Comparison of ENCODE assay signal across 28 cellular contexts in genomic region chr5:155114655-155115054, GRCh38.
"Had no signal": no experiment of that assay in that cellular context is flagged by ENCODE, and none has a peak within 500 bp of the region (broad histone marks: within the 10 kb centered on the region; RNA-seq: fewer than 3 reads in every experiment).

No MANE protein-coding gene starts in this region.

- H3K9me3 ChIP-seq: psoas muscle, right lobe of liver, sigmoid colon, suprapubic skin, testis, tibial artery, transverse colon, vagina had no signal

- H3K9me3 Mint-ChIP-seq: natural killer cell treated with Interleukin-12 subunit alpha and Interleukin-12 subunit beta and Interleukin-15 and Interleukin-18, amount 100 ng/mL, for 72 hours; neural crest cell; stimulated activated effector memory CD8-positive, alpha-beta T cell treated with anti-CD3 and anti-CD28 coated beads, Interleukin-12 subunit alpha, Interleukin-12 subunit beta, amount 100 ng/mL, for 72 hours; stimulated activated naive CD8-positive, alpha-beta T cell treated with anti-CD3 and anti-CD28 coated beads, Interleukin-15, amount 100 ng/mL, for 72 hours; type B pancreatic cell had no signal

- H3K36me3 Mint-ChIP-seq: naive B cell; naive thymus-derived CD8-positive, alpha-beta T cell; natural killer cell treated with Interleukin-12 subunit alpha and Interleukin-12 subunit beta and Interleukin-15 and Interleukin-18, amount 100 ng/mL, for 72 hours; stimulated activated effector memory CD8-positive, alpha-beta T cell treated with anti-CD3 and anti-CD28 coated beads, Interleukin-12 subunit alpha, Interleukin-12 subunit beta, amount 100 ng/mL, for 72 hours; type B pancreatic cell had no signal

- H3K27me3 Mint-ChIP-seq: natural killer cell treated with Interleukin-12 subunit alpha and Interleukin-12 subunit beta and Interleukin-15 and Interleukin-18, amount 100 ng/mL, for 72 hours; progenitor cell of endocrine pancreas; stimulated activated naive CD8-positive, alpha-beta T cell treated with anti-CD3 and anti-CD28 coated beads, Interleukin-15, amount 100 ng/mL, for 72 hours; type B pancreatic cell had no signal

- H3K9ac ChIP-seq: parathyroid adenoma had no signal

- H3K27ac ChIP-seq: parathyroid adenoma, psoas muscle, right lobe of liver, sigmoid colon, suprapubic skin, testis, tibial artery, transverse colon, vagina had no signal

- H3K36me3 ChIP-seq: right lobe of liver, sigmoid colon, suprapubic skin, tibial artery, transverse colon, vagina had no signal

- H3K4me3 ChIP-seq: psoas muscle, right lobe of liver, sigmoid colon, suprapubic skin, tibial artery, transverse colon, vagina had no signal

- H3K27me3 ChIP-seq: right lobe of liver, sigmoid colon, suprapubic skin, testis, tibial artery, transverse colon, vagina had no signal

- H2AFZ ChIP-seq: parathyroid adenoma had no signal

- H3K4me1 Mint-ChIP-seq: naive B cell; nephron progenitor cell; neural crest cell; stimulated activated effector memory CD8-positive, alpha-beta T cell treated with anti-CD3 and anti-CD28 coated beads, Interleukin-12 subunit alpha, Interleukin-12 subunit beta, amount 100 ng/mL, for 72 hours; stimulated activated naive CD8-positive, alpha-beta T cell treated with anti-CD3 and anti-CD28 coated beads, Interleukin-15, amount 100 ng/mL, for 72 hours had no signal

- ATAC-seq: naive thymus-derived CD8-positive, alpha-beta T cell; psoas muscle; right cardiac atrium; stimulated activated effector memory CD8-positive, alpha-beta T cell treated with anti-CD3 and anti-CD28 coated beads, Interleukin-12 subunit alpha, Interleukin-12 subunit beta, amount 100 ng/mL, for 72 hours; stimulated activated naive CD8-positive, alpha-beta T cell treated with anti-CD3 and anti-CD28 coated beads, Interleukin-15, amount 100 ng/mL, for 72 hours; stimulated activated naive CD8-positive, alpha-beta T cell treated with anti-CD3 and anti-CD28 coated beads, Interleukin-15, Interleukin-2, amounts not matched to agents 100 U/mL and 50 U/mL, for 24 hours had no signal

- H3K27ac Mint-ChIP-seq: naive B cell; naive thymus-derived CD8-positive, alpha-beta T cell; natural killer cell treated with Interleukin-12 subunit alpha and Interleukin-12 subunit beta and Interleukin-15 and Interleukin-18, amount 100 ng/mL, for 72 hours; nephron progenitor cell; progenitor cell of endocrine pancreas; stimulated activated effector memory CD8-positive, alpha-beta T cell treated with anti-CD3 and anti-CD28 coated beads, Interleukin-12 subunit alpha, Interleukin-12 subunit beta, amount 100 ng/mL, for 72 hours; stimulated activated naive CD8-positive, alpha-beta T cell treated with anti-CD3 and anti-CD28 coated beads, Interleukin-15, amount 100 ng/mL, for 72 hours; type B pancreatic cell had no signal

- H3K4me1 ChIP-seq: parathyroid adenoma, psoas muscle, right lobe of liver, sigmoid colon, suprapubic skin, testis, tibial artery, transverse colon, vagina had no signal

- H3K4me3 Mint-ChIP-seq: naive B cell; naive thymus-derived CD8-positive, alpha-beta T cell; natural killer cell treated with Interleukin-12 subunit alpha and Interleukin-12 subunit beta and Interleukin-15 and Interleukin-18, amount 100 ng/mL, for 72 hours; nephron progenitor cell; neural crest cell; stimulated activated effector memory CD8-positive, alpha-beta T cell treated with anti-CD3 and anti-CD28 coated beads, Interleukin-12 subunit alpha, Interleukin-12 subunit beta, amount 100 ng/mL, for 72 hours; stimulated activated naive CD8-positive, alpha-beta T cell treated with anti-CD3 and anti-CD28 coated beads, Interleukin-15, amount 100 ng/mL, for 72 hours; type B pancreatic cell had no signal

- DNase-seq: naive B cell; naive thymus-derived CD8-positive, alpha-beta T cell; nephron progenitor cell; occipital lobe; psoas muscle; right cardiac atrium; right lobe of liver; sigmoid colon; small intestine; stimulated activated CD4-positive, alpha-beta T cell treated with anti-CD3 and anti-CD28 coated beads, Interleukin-15, amount 100 ng/mL, for 24 hours; stimulated activated CD4-positive, alpha-beta T cell treated with anti-CD3 and anti-CD28 coated beads, Interleukin-2, amount 100 ng/mL, for 24 hours; stimulated activated CD4-positive, alpha-beta T cell treated with anti-CD3 and anti-CD28 coated beads, Interleukin-2, amount 100 ng/mL, for 48 hours; stimulated activated CD4-positive, alpha-beta T cell treated with anti-CD3 and anti-CD28 coated beads, Interleukin-4, amount 100 ng/mL, for 24 hours; stimulated activated naive CD4-positive, alpha-beta T cell; stimulated activated naive CD8-positive, alpha-beta T cell treated with anti-CD3 and anti-CD28 coated beads, Interleukin-15, amount 100 ng/mL, for 72 hours; stimulated activated naive CD8-positive, alpha-beta T cell treated with anti-CD3 and anti-CD28 coated beads, Interleukin-15, Interleukin-2, amounts not matched to agents 100 U/mL and 50 U/mL, for 24 hours; substantia nigra; testis; tibial artery; transverse colon had no signal
